10 cellular contexts compared by ENCODE assay signal in genomic region chr2:103338819-103339218, GRCh38.
"Had no signal": no experiment of that assay in that cellular context is flagged by ENCODE, and none has a peak within 500 bp of the region (broad histone marks: within the 10 kb centered on the region; RNA-seq: fewer than 3 reads in every experiment).

No MANE protein-coding gene starts in this region.

- FAIRE-seq: H1, H54 had no signal

- H3K36me3 ChIP-seq: HAP-1 had no signal

- H3K9ac ChIP-seq: GM23248 had no signal

- H3K27ac ChIP-seq: GM23248 had no signal

- H3K4me1 ChIP-seq: HAP-1 had no signal

- DNase-seq: GM23248, GOT3, H9, HCEC 1CT, HFFc6 had no signal

- H3K4me3 ChIP-seq: GM23248, GM23338, HAP-1 had no signal

- H3K4me2 ChIP-seq: GM23338 had no signal

- H2AFZ ChIP-seq: GM23248, GM23338 had no signal

- ATAC-seq: GM23338, HCT116 had no signal
